Comparison of ENCODE assay signal across 10 cellular contexts in genomic region chr1:89609781-89610456, GRCh38. TPM values are rescaled to one million over a fixed set of nuclear protein-coding genes. Genes with fewer than 3 reads are reported as not detected.
DNase-seq lines count a peak whose midpoint lies in the region; ATAC-seq lines count a peak whose summit lies in the region.
"Had no signal": no experiment of that assay in that cellular context is flagged by ENCODE, and none has a peak within 500 bp of the region (broad histone marks: within the 10 kb centered on the region; RNA-seq: fewer than 3 reads in every experiment).

No MANE protein-coding gene starts in this region.

- DNase-seq in T-helper 22 cell (ENCODE audit: low read depth): peak; percentile 40
- peak; percentile 56 to 64 for DNase-seq in activated T-cell treated with anti-CD3 and anti-CD28 coated beads, Interleukin-2, amount 50 U/mL, for 72 hours
- DNase-seq in left cardiac atrium: peak; percentile 36
- DNase-seq in stimulated activated naive CD4-positive, alpha-beta T cell treated with Interleukin-2 at 50 U/mL for 16 hours (lab: John Stamatoyannopoulos, UW): peak; percentile 8
- no peak for DNase-seq in NCI-H1092 (lab: John Stamatoyannopoulos, UW)
- DNase-seq in NCI-H1048 (lab: John Stamatoyannopoulos, UW): no peak
- DNase-seq in AML-193 (lab: John Stamatoyannopoulos, UW): no peak
- DNase-seq: NCI-H1694 treated with DMSO at 0.1 percent for 48 hours, small intestine, SW 1271 had no signal

- peak; percentile 2 to 15 for ATAC-seq in activated T-cell treated with anti-CD3 and anti-CD28 coated beads, Interleukin-2, amount 50 U/mL, for 72 hours (replicated peaks in 1 of 2)
- peak; percentile 54 to 78 for ATAC-seq in left cardiac atrium

- H3K4me1 Mint-ChIP-seq in activated T-cell treated with anti-CD3 and anti-CD28 coated beads, Interleukin-2, amount 50 U/mL, for 72 hours (ENCODE audit: low read depth): peaks cover 96% of the 10 kb centered on the region

- peak overlapping the region; percentile 99 for H3K27ac Mint-ChIP-seq in activated T-cell treated with anti-CD3 and anti-CD28 coated beads, Interleukin-2, amount 50 U/mL, for 72 hours

- no peaks in the 10 kb centered on the region for H3K9me3 Mint-ChIP-seq in activated T-cell treated with anti-CD3 and anti-CD28 coated beads, Interleukin-2, amount 50 U/mL, for 72 hours

- intact Hi-C loops in left cardiac atrium (cut with DNase I): loop anchor here (1.0 to 10.0 kb wide), 2 partner anchors 22 to 85 kb away; partner anchors contain the start of gene LRRC8B (in 2 of the 2)

- H3K4me3 Mint-ChIP-seq in activated T-cell treated with anti-CD3 and anti-CD28 coated beads, Interleukin-2, amount 50 U/mL, for 72 hours: peak overlapping the region; percentile 85 to 87

- H3K36me3 Mint-ChIP-seq in activated T-cell treated with anti-CD3 and anti-CD28 coated beads, Interleukin-2, amount 50 U/mL, for 72 hours (ENCODE audit: insufficient read depth in 2 of 2): peaks cover 0 to 3% of the 10 kb centered on the region in 2 donors

- H3K27me3 Mint-ChIP-seq in activated T-cell treated with anti-CD3 and anti-CD28 coated beads, Interleukin-2, amount 50 U/mL, for 72 hours (ENCODE audit: low read depth): no peaks in the 10 kb centered on the region

RNA-seq across cellular contexts. Expression of gene LRRC8C, which starts 23.0 kb away (rescaled TPM):
- total RNA-seq in activated T-cell treated with anti-CD3 and anti-CD28 coated beads, Interleukin-2, amount 50 U/mL, for 72 hours: 10 to 100 TPM; 33.1 to 36.7 TPM
- 10 to 100 TPM in 1 of 2 donors, 1 to 10 TPM in 1; 8.4 to 14.4 TPM for total RNA-seq in left cardiac atrium

Comparison
In these comparisons a context has a peak if more than half of its experiments do, and no peak if none do; other contexts are left out.
1. DNase-seq: peak in T-helper 22 cell (single experiment), activated T-cell treated with anti-CD3 and anti-CD28 coated beads, Interleukin-2, amount 50 U/mL, for 72 hours (2 of 2), left cardiac atrium (single experiment) and stimulated activated naive CD4-positive, alpha-beta T cell treated with Interleukin-2 at 50 U/mL for 16 hours (single experiment); none in NCI-H1092 (single experiment), NCI-H1048 (single experiment) and AML-193 (0 of 2).